ENCODE assay signal across 9 cellular contexts in the genomic region with DNA sequence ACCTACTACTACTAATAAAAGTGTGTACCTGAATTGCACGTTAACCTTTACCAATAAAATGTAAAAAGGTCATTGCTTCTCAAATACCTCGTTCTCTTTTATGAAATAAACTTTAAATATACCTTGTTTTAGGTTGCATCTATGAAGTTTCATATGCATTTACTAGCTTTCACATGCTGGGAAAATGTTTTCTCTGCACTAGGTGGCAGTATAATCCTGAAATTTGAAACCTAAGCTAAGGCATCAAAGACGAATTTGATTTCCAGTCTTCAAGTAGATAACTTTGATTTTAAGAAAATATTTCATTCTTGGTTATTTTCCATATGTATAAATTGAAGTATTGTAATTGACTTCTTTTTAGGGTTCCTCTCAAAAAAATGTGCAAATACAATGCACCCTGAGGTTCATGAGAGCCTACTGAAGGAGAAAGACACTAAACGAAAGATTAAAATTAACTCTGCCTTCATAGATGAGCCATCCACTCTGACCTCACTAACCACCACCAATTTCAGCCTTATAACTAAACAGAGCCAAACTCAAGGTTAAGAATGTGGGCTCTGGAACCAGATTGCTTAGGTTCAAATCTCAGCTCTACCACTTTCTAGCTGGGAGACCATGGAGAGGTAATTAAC. TPM values are rescaled to one million over a fixed set of nuclear protein-coding genes. Genes with fewer than 3 reads are reported as not detected.
DNase-seq lines count a peak whose midpoint lies in the region; TF ChIP-seq lines count a peak whose summit lies in the region.
"Had no signal": no experiment of that assay in that cellular context is flagged by ENCODE, and none has a peak within 500 bp of the region (broad histone marks: within the 10 kb centered on the region; RNA-seq: fewer than 3 reads in every experiment).

No MANE protein-coding gene starts in this region.

- H3K36me3 Mint-ChIP-seq in progenitor cell of endocrine pancreas (ENCODE audit: insufficient read depth) = no peaks in the 10 kb centered on the region
- H3K36me3 Mint-ChIP-seq: immature natural killer cell had no signal

- POLR2A ChIA-PET in HEK293 (lab: Yijun Ruan, JAX) = interaction anchor here (0.8 to 1.6 kb wide), 2 partner anchors 60 to 103 kb away, joined by 4 to 10 read pairs; partner anchors contain the start of gene FAM135A

- H3K9me3 ChIP-seq in HEK293 (ENCODE audit: control insufficient read depth, insufficient read depth, low read depth, low read length) (no peaks in the 10 kb centered on the region), esophagus squamous epithelium (no peaks in the 10 kb centered on the region)

- no peaks in the 10 kb centered on the region for H3K9me3 Mint-ChIP-seq in progenitor cell of endocrine pancreas (ENCODE audit: low read depth)
- H3K9me3 Mint-ChIP-seq: immature natural killer cell had no signal

- no peaks in the 10 kb centered on the region for H3K27me3 ChIP-seq in esophagus squamous epithelium

- no peaks in the 10 kb centered on the region for H3K36me3 ChIP-seq in HEK293 (ENCODE audit: control insufficient read depth in 2 of 2, insufficient read depth in 1 of 2, low read length in 2 of 2)
- no peaks in the 10 kb centered on the region for H3K36me3 ChIP-seq in esophagus squamous epithelium

- intact Hi-C loops in esophagus squamous epithelium (cut with DNase I) = no loop called here

- no peak overlapping the region for H3K27ac ChIP-seq in HEK293 (ENCODE audit: extremely low read depth, low read depth, low read length)
- H3K27ac ChIP-seq in esophagus squamous epithelium = no peak overlapping the region

- no peak for TF ChIP-seq POLR2A in esophagus squamous epithelium (IDR thresholded peaks at IDR 0.05)

- TF ChIP-seq CTCF in HEK293 (tag by site-specific recombination; IDR thresholded peaks at IDR 0.05) (no peak), esophagus squamous epithelium (IDR thresholded peaks at IDR 0.05) (peak in 5 of 6 experiments; percentile 44 to 73 (median 58)), progenitor cell of endocrine pancreas (IDR thresholded peaks at IDR 0.05; ENCODE audit: unreplicated experiment) (peak; percentile 74)

- WGBS in esophagus squamous epithelium, 2 donors = 18 to 19% methylated on average over 4 of the region's 4 CpGs

- peaks cover 13% of the 10 kb centered on the region for H3K27me3 Mint-ChIP-seq in progenitor cell of endocrine pancreas

- H3K4me3 Mint-ChIP-seq in progenitor cell of endocrine pancreas (ENCODE audit: low read depth) = no peak overlapping the region
- H3K4me3 Mint-ChIP-seq: immature natural killer cell had no signal

- no peak overlapping the region for H3K27ac Mint-ChIP-seq in progenitor cell of endocrine pancreas
- H3K27ac Mint-ChIP-seq: immature natural killer cell had no signal

- H3K4me1 ChIP-seq in HEK293 (ENCODE audit: control insufficient read depth, insufficient read depth, low read length) (peaks cover 6% of the 10 kb centered on the region; the same call in 1 of the 2 replicates), esophagus squamous epithelium (no peaks in the 10 kb centered on the region)

- peak; percentile 23 for DNase-seq in COR-L47 (lab: John Stamatoyannopoulos, UW)
- DNase-seq in RKO (ENCODE audit: low spot score) = peak; percentile 60
- DNase-seq in esophagus squamous epithelium (lab: John Stamatoyannopoulos, UW) = no peak
- no peak for DNase-seq in progenitor cell of endocrine pancreas (ENCODE audit: low spot score, unreplicated experiment)
- DNase-seq in T1000 (lab: John Stamatoyannopoulos, UW) = no peak
- DNase-seq in NCI-H524 treated with DMSO at 0.1 percent for 48 hours (lab: John Stamatoyannopoulos, UW) = no peak
- DNase-seq in NCI-H2107 treated with DMSO at 0.1 percent for 48 hours (lab: John Stamatoyannopoulos, UW; ENCODE audit: unreplicated experiment) = no peak

- H3K4me3 ChIP-seq in HEK293 (ENCODE audit: low read depth, low read length) (no peak overlapping the region), esophagus squamous epithelium (no peak overlapping the region)

- H3K4me1 Mint-ChIP-seq in progenitor cell of endocrine pancreas (ENCODE audit: low read depth) = peaks cover 12% of the 10 kb centered on the region
- H3K4me1 Mint-ChIP-seq: immature natural killer cell had no signal

- CTCF ChIA-PET in HEK293 (lab: Yijun Ruan, JAX) = interaction anchor here (0.6 to 9.4 kb wide), 71 partner anchors 9 to 702 kb away, joined by 3 to 368 read pairs (median 5); partner anchors contain the start of genes B3GAT2 and FAM135A

TF ChIP-seq in HEK293, 187 proteins besides CTCF, POLR2A, EP300 and RAD21:
- TF ChIP-seq ZEB2 (tag by site-specific recombination; IDR thresholded peaks at IDR 0.05) = no peak
- TF ChIP-seq IKZF3 (tag by site-specific recombination; IDR thresholded peaks at IDR 0.05) = no peak
- TF ChIP-seq ZNF660 (tag by site-specific recombination; IDR thresholded peaks at IDR 0.05) = peak; percentile 36; the same call in 1 of the 2 replicates
- peak; percentile 77 for TF ChIP-seq ZNF654 (tag by site-specific recombination; IDR thresholded peaks at IDR 0.05; ENCODE audit: low read depth)
- TF ChIP-seq OVOL3 (tag by site-specific recombination; IDR thresholded peaks at IDR 0.05) = no peak
- TF ChIP-seq ZNF610 (tag by site-specific recombination; IDR thresholded peaks at IDR 0.05; ENCODE audit: borderline replicate concordance) = no peak
- no peak for TF ChIP-seq ZNF701 (tag by site-specific recombination; IDR thresholded peaks at IDR 0.05)

RNA-seq across cellular contexts. Expression of gene COL9A1, which starts 7.3 kb away (rescaled TPM):
- total RNA-seq in esophagus squamous epithelium (under 1 TPM in 1 of 4 donors, not detected in 3; 0.57 TPM), progenitor cell of endocrine pancreas (5.5 and 8.1 TPM in 2 replicates)

Comparison
In these comparisons a context has a peak if more than half of its experiments do, and no peak if none do; other contexts are left out.
1. DNase-seq: peak in COR-L47 (single experiment) and RKO (single experiment); none in esophagus squamous epithelium (single experiment), progenitor cell of endocrine pancreas (single experiment), T1000 (single experiment), NCI-H524 treated with DMSO at 0.1 percent for 48 hours (single experiment) and NCI-H2107 treated with DMSO at 0.1 percent for 48 hours (single experiment).